ENCODE assay signal across 25 cellular contexts in the genomic region with DNA sequence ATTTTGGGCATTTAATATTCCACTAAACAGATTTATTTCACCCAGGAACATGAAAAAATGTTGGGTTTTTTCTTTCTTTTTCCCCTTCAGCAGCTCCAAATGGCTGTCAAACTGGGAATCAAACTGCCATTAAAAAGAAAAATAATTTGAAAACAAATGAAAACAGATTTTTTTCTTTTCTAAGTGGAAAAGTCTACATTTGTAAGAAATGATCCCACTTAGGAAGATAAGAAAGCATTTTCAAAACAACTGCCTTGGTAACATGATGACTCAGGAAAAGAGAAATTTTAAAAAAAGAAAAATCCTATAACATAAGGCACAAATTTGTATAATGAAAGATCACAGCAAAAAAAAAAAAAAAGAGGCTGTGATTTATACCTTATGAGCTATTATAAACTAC. TPM values are rescaled to one million over a fixed set of nuclear protein-coding genes. Genes with fewer than 3 reads are reported as not detected.
"Had no signal": no experiment of that assay in that cellular context is flagged by ENCODE, and none has a peak within 500 bp of the region (broad histone marks: within the 10 kb centered on the region; RNA-seq: fewer than 3 reads in every experiment).

No MANE protein-coding gene starts in this region.

- H3K4me2 ChIP-seq: SK-N-SH had no signal

- H3K9me3 Mint-ChIP-seq: activated CD8-positive, alpha-beta T cell treated with anti-CD3 and anti-CD28 coated beads for 36 hours; activated naive CD4-positive, alpha-beta T cell treated with anti-CD3 and anti-CD28 coated beads, Interleukin-2, amount 10 ng/mL, durations not matched to agents 7 days and 5 days; activated naive CD8-positive, alpha-beta T cell treated with anti-CD3 and anti-CD28 coated beads for 36 hours; activated T-helper 2 cell treated with anti-CD3 and anti-CD28 coated beads, Interferon-gamma antibody, Interleukin-2, Interleukin-4, amounts not matched to agents 10 μg/mL and 5 μg/mL and 100 μg/mL, durations not matched to agents 14 hours and 24 hours and 36 hours had no signal

- H3K9ac ChIP-seq: SK-N-SH had no signal

- H3K9me3 ChIP-seq: adrenal gland, Peyer's patch, SJCRH30, SK-N-SH had no signal

- H3K27me3 ChIP-seq: adrenal gland, Peyer's patch, SJCRH30 had no signal

- H3K4me3 ChIP-seq: adrenal gland, Peyer's patch, SJCRH30 had no signal

- H3K4me1 Mint-ChIP-seq: activated naive CD4-positive, alpha-beta T cell treated with anti-CD3 and anti-CD28 coated beads, Interleukin-2, amount 10 ng/mL, durations not matched to agents 7 days and 5 days; activated naive CD8-positive, alpha-beta T cell treated with anti-CD3 and anti-CD28 coated beads for 36 hours had no signal

- DNase-seq: activated CD4-positive, alpha-beta T cell treated with anti-CD3 and anti-CD28 coated beads for 4 hours; activated CD8-positive, alpha-beta memory T cell treated with anti-CD3 and anti-CD28 coated beads, Interleukin-2, amount 50 U/mL, for 4 hours; activated CD8-positive, alpha-beta T cell treated with anti-CD3 and anti-CD28 coated beads for 36 hours; activated gamma-delta T cell treated with Interleukin-2 at 50 U/mL for 16 hours; activated naive CD4-positive, alpha-beta T cell treated with anti-CD3 and anti-CD28 coated beads, Interleukin-2, amount 10 ng/mL, durations not matched to agents 7 days and 5 days; activated naive CD8-positive, alpha-beta T cell treated with anti-CD3 and anti-CD28 coated beads for 36 hours; activated T-cell treated with anti-CD3 and anti-CD28 coated beads, Interleukin-2, amount 50 U/mL, for 72 hours; adrenal gland; anterior cingulate cortex; KG1; NCI-H1092 treated with DMSO at 0.1 percent for 48 hours; NCI-H1417 treated with DMSO at 0.1 percent for 48 hours; NCI-H1694; NCI-H2029; NCI-H510A treated with DMSO at 0.1 percent for 48 hours; Peyer's patch; Right ventricle myocardium superior; SJCRH30; SK-N-SH; T-helper 1 cell; WERI-Rb-1 had no signal

- H3K27me3 Mint-ChIP-seq: activated naive CD4-positive, alpha-beta T cell treated with anti-CD3 and anti-CD28 coated beads, Interleukin-2, amount 10 ng/mL, durations not matched to agents 7 days and 5 days had no signal

- H3K4me1 ChIP-seq: Peyer's patch, SJCRH30 had no signal

- H3K36me3 ChIP-seq: adrenal gland, Peyer's patch, WERI-Rb-1 had no signal

- H3K27ac ChIP-seq: adrenal gland, Peyer's patch, RWPE1, SJCRH30, WERI-Rb-1 had no signal

- ATAC-seq: activated CD8-positive, alpha-beta T cell treated with anti-CD3 and anti-CD28 coated beads for 36 hours; activated T-cell treated with anti-CD3 and anti-CD28 coated beads, Interleukin-2, amount 50 U/mL, for 72 hours had no signal

- H3K27ac Mint-ChIP-seq: activated CD8-positive, alpha-beta T cell treated with anti-CD3 and anti-CD28 coated beads for 36 hours; activated naive CD4-positive, alpha-beta T cell treated with anti-CD3 and anti-CD28 coated beads, Interleukin-2, amount 10 ng/mL, durations not matched to agents 7 days and 5 days; activated naive CD8-positive, alpha-beta T cell treated with anti-CD3 and anti-CD28 coated beads for 36 hours; activated T-cell treated with anti-CD3 and anti-CD28 coated beads, Interleukin-2, amount 50 U/mL, for 72 hours; activated T-helper 2 cell treated with anti-CD3 and anti-CD28 coated beads, Interferon-gamma antibody, Interleukin-2, Interleukin-4, amounts not matched to agents 10 μg/mL and 5 μg/mL and 100 μg/mL, durations not matched to agents 14 hours and 24 hours and 36 hours had no signal

- H3K36me3 Mint-ChIP-seq: activated naive CD4-positive, alpha-beta T cell treated with anti-CD3 and anti-CD28 coated beads, Interleukin-2, amount 10 ng/mL, durations not matched to agents 7 days and 5 days; activated naive CD8-positive, alpha-beta T cell treated with anti-CD3 and anti-CD28 coated beads for 36 hours had no signal

- H3K4me3 Mint-ChIP-seq: activated CD8-positive, alpha-beta T cell treated with anti-CD3 and anti-CD28 coated beads for 36 hours; activated naive CD4-positive, alpha-beta T cell treated with anti-CD3 and anti-CD28 coated beads, Interleukin-2, amount 10 ng/mL, durations not matched to agents 7 days and 5 days; activated naive CD8-positive, alpha-beta T cell treated with anti-CD3 and anti-CD28 coated beads for 36 hours; activated T-cell treated with anti-CD3 and anti-CD28 coated beads, Interleukin-2, amount 50 U/mL, for 72 hours had no signal

RNA-seq across cellular contexts. Expression of a gene that starts 20.0 kb away (rescaled TPM):
- total RNA-seq: activated CD8-positive, alpha-beta T cell treated with anti-CD3 and anti-CD28 coated beads for 36 hours; activated naive CD8-positive, alpha-beta T cell treated with anti-CD3 and anti-CD28 coated beads for 36 hours; activated T-cell treated with anti-CD3 and anti-CD28 coated beads, Interleukin-2, amount 50 U/mL, for 72 hours; activated T-helper 2 cell treated with anti-CD3 and anti-CD28 coated beads, Interferon-gamma antibody, Interleukin-2, Interleukin-4, amounts not matched to agents 10 μg/mL and 5 μg/mL and 100 μg/mL, durations not matched to agents 14 hours and 24 hours and 36 hours; MCF 10A; T-helper 2 cell treated with Interferon-gamma antibody and Interleukin-4, amounts not matched to agents 100 ng/mL and 5 ng/mL, for 36 hours had no signal
